Comparison of ENCODE assay signal across 29 cellular contexts in the genomic region with DNA sequence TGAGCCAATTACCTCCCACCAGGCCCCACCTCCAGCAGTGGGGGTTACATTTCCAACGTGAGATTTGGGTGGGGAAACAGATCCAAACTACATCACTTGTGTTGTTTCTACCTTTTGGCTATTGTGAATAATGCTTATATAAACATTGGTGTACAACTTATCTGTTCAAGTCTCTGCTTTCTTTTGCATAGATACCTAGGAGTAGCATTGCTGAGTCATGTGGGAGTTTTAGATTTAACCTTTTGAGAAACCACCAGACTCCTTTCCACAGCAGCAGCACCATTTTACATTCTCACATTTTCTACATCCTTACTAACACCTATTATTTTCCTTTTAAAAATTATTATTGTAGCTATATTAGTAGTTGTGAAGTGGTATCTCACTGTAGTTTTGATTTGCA. TPM values are rescaled to one million over a fixed set of nuclear protein-coding genes. Genes with fewer than 3 reads are reported as not detected.
"Had no signal": no experiment of that assay in that cellular context is flagged by ENCODE, and none has a peak within 500 bp of the region (broad histone marks: within the 10 kb centered on the region; RNA-seq: fewer than 3 reads in every experiment).

No MANE protein-coding gene starts in this region.

- ATAC-seq: activated CD8-positive, alpha-beta T cell treated with anti-CD3 and anti-CD28 coated beads, Interleukin-2, amount 10 ng/mL, durations not matched to agents 7 days and 5 days; activated naive CD4-positive, alpha-beta T cell treated with anti-CD3 and anti-CD28 coated beads, Interleukin-2, amount 50 U/mL, for 72 hours; body of pancreas had no signal

- FAIRE-seq: astrocyte, colon, RCC 7860, TTC549 had no signal

- H3K27ac ChIP-seq: adrenal gland, body of pancreas, PC-9, SK-N-MC had no signal

- H2AFZ ChIP-seq: PC-9 had no signal

- H3K36me3 ChIP-seq: adrenal gland had no signal

- H3K9me3 ChIP-seq: adrenal gland, body of pancreas had no signal

- H3K27me3 ChIP-seq: adrenal gland, body of pancreas had no signal

- H3K4me1 ChIP-seq: adrenal gland, body of pancreas had no signal

- DNase-seq: activated CD4-positive, alpha-beta T cell treated with anti-CD3 and anti-CD28 coated beads, Interleukin-2, amount 10 ng/mL, durations not matched to agents 24 days and 14 days; activated CD4-positive, alpha-beta T cell treated with anti-CD3 and anti-CD28 coated beads, Interleukin-2, amount 50 U/mL, for 4 hours; activated CD8-positive, alpha-beta T cell treated with anti-CD3 and anti-CD28 coated beads, Interleukin-2, amount 10 ng/mL, durations not matched to agents 7 days and 5 days; activated gamma-delta T cell treated with Interleukin-2 at 50 U/mL for 16 hours; activated naive CD4-positive, alpha-beta T cell treated with anti-CD3 and anti-CD28 coated beads for 36 hours; activated T-cell treated with anti-CD3 and anti-CD28 coated beads, Interleukin-2, amount 50 U/mL, for 24 hours; adrenal gland; body of pancreas; central memory CD4-positive, alpha-beta T cell; MM.1S; MV-4-11; NCI-H1092; NCI-H1436 treated with DMSO at 0.1 percent for 48 hours; NCI-H1694 treated with DMSO at 0.1 percent for 48 hours; NCI-H2029; NCI-H345; NCI-H524 treated with DMSO at 0.1 percent for 48 hours; PC-9; Right ventricle myocardium superior; T1000 had no signal

- H3K4me3 ChIP-seq: adrenal gland, body of pancreas, PC-9, SK-N-MC had no signal

- H3K4me2 ChIP-seq: PC-9 had no signal

RNA-seq across cellular contexts. Expression of gene LGI1, which starts 41.0 kb away (rescaled TPM):
- total RNA-seq: activated CD4-positive, alpha-beta T cell treated with anti-CD3 and anti-CD28 coated beads, Interleukin-2, amount 10 ng/mL, durations not matched to agents 24 days and 14 days; activated CD8-positive, alpha-beta T cell treated with anti-CD3 and anti-CD28 coated beads, Interleukin-2, amount 10 ng/mL, durations not matched to agents 7 days and 5 days; activated naive CD4-positive, alpha-beta T cell treated with anti-CD3 and anti-CD28 coated beads for 36 hours; activated naive CD4-positive, alpha-beta T cell treated with anti-CD3 and anti-CD28 coated beads, Interleukin-2, amount 50 U/mL, for 72 hours; activated T-helper 1 cell treated with anti-CD3 and anti-CD28 coated beads, Interleukin-12 subunit alpha, Interleukin-12 subunit beta, Interleukin-2, Interleukin-4 antibody, amounts not matched to agents 30 ng/mL and 10 ng/mL and 1 ng/mL, durations not matched to agents 14 hours and 24 hours and 36 hours; body of pancreas; PC-9; T-helper 1 cell treated with Interleukin-12 subunit alpha and Interleukin-12 subunit beta and Interleukin-4 antibody, amounts not matched to agents 30 ng/mL and 1 ng/mL, for 36 hours; T-helper 2 cell treated with Interferon-gamma antibody and Interleukin-4, amounts not matched to agents 100 ng/mL and 5 ng/mL, for 36 hours had no signal
